ENCODE assay signal across 12 cellular contexts in genomic region chr3:23219117-23219516, GRCh38. TPM values are rescaled to one million over a fixed set of nuclear protein-coding genes. Genes with fewer than 3 reads are reported as not detected.
DNase-seq lines count a peak whose midpoint lies in the region; ATAC-seq lines count a peak whose summit lies in the region.
"Had no signal": no experiment of that assay in that cellular context is flagged by ENCODE, and none has a peak within 500 bp of the region (broad histone marks: within the 10 kb centered on the region; RNA-seq: fewer than 3 reads in every experiment).

No MANE protein-coding gene starts in this region.

- DNase-seq in iris pigment epithelial cell (ENCODE audit: low read depth) (peak; percentile 24), NCI-H2171 (lab: John Stamatoyannopoulos, UW) (no peak), hypothalamus (lab: John Stamatoyannopoulos, UW) (no peak), DMS53 (lab: John Stamatoyannopoulos, UW) (no peak)
- DNase-seq in activated CD4-positive, alpha-beta memory T cell treated with anti-CD3 and anti-CD28 coated beads for 36 hours: no peak
- DNase-seq: effector memory CD8-positive, alpha-beta T cell; H9; NCI-H187; T-cell had no signal

- CTCF ChIA-PET in activated CD4-positive, alpha-beta memory T cell treated with anti-CD3 and anti-CD28 coated beads for 36 hours (lab: Charles Lee): no interaction called here

- no peaks in the 10 kb centered on the region for H3K36me3 Mint-ChIP-seq in activated CD4-positive, alpha-beta memory T cell treated with anti-CD3 and anti-CD28 coated beads for 36 hours
- H3K36me3 Mint-ChIP-seq: T-cell had no signal

- H3K27me3 Mint-ChIP-seq in activated CD4-positive, alpha-beta memory T cell treated with anti-CD3 and anti-CD28 coated beads for 36 hours: no peaks in the 10 kb centered on the region
- H3K27me3 Mint-ChIP-seq: effector memory CD8-positive, alpha-beta T cell; T-cell had no signal

- intact Hi-C loops in activated CD4-positive, alpha-beta memory T cell treated with anti-CD3 and anti-CD28 coated beads for 36 hours (cut with micrococcal nuclease): no loop called here

- peaks cover 7% of the 10 kb centered on the region for H3K9me3 Mint-ChIP-seq in activated CD4-positive, alpha-beta memory T cell treated with anti-CD3 and anti-CD28 coated beads for 36 hours
- H3K9me3 Mint-ChIP-seq: effector memory CD8-positive, alpha-beta T cell had no signal

- no peaks in the 10 kb centered on the region for H3K4me1 Mint-ChIP-seq in activated CD4-positive, alpha-beta memory T cell treated with anti-CD3 and anti-CD28 coated beads for 36 hours (ENCODE audit: low read depth)

- ATAC-seq in GM18517 (IDR thresholded peaks at IDR 0.05; ENCODE audit: unreplicated experiment): peak; percentile 49
- ATAC-seq in GM21825 (IDR thresholded peaks at IDR 0.05; ENCODE audit: unreplicated experiment): peak; percentile 40
- peak; percentile 35 for ATAC-seq in HG03469 (IDR thresholded peaks at IDR 0.05; ENCODE audit: unreplicated experiment)
- ATAC-seq: effector memory CD8-positive, alpha-beta T cell; T-cell had no signal

- no peak overlapping the region for H3K27ac Mint-ChIP-seq in activated CD4-positive, alpha-beta memory T cell treated with anti-CD3 and anti-CD28 coated beads for 36 hours
- H3K27ac Mint-ChIP-seq: effector memory CD8-positive, alpha-beta T cell; T-cell had no signal

- no peak overlapping the region for H3K4me3 Mint-ChIP-seq in activated CD4-positive, alpha-beta memory T cell treated with anti-CD3 and anti-CD28 coated beads for 36 hours
- H3K4me3 Mint-ChIP-seq: effector memory CD8-positive, alpha-beta T cell; H9; T-cell had no signal

- POLR2A ChIA-PET in activated CD4-positive, alpha-beta memory T cell treated with anti-CD3 and anti-CD28 coated beads for 36 hours (lab: Charles Lee): no interaction called here

RNA-seq across cellular contexts. Expression of gene UBE2E2, which starts 16.0 kb away (rescaled TPM):
- total RNA-seq in activated CD4-positive, alpha-beta memory T cell treated with anti-CD3 and anti-CD28 coated beads for 36 hours: 1 to 10 TPM; 2.0 to 4.2 TPM
